In the genomic region with DNA sequence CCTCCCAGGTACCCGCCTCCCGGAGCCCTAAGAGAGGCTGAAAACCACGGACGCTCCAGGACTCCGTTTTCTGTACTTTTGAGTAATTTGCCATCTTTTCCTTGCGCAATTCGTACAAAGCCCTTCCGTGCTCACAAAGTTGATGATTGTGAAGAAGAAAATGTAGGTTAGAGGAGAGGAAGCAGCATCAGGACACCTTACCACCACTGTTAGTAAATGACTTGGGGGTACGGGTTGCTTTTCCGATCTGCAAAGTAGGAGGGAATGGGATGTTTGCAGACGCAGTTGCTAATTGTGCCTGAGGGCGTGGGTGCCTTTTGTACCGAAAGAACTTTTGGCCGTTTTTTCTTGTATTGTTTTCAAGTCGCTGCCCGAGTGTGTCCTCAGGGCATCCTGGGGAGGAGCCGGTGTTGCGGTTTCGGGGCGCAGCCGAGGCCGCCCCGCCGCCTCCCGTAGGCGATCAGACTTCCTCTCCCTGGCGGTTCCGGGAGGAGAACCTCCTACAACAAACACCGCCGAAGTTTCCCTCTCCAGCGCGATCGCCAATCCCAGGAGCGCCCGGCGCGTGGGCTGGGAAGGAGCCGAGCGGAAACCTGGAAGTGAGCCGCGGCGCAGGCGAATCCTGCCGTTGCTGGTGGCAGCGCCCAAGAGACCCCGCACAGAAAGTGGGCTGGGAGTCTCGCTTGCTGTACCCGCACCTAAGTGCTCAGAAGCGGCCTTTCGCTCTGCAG, we compare ENCODE assay signal across 8 cellular contexts. TPM values are rescaled to one million over a fixed set of nuclear protein-coding genes. Genes with fewer than 3 reads are reported as not detected.
A peak's percentile ranks its signal among the peaks of the same experiment; 100 is the strongest.
DNase-seq lines count a peak whose midpoint lies in the region; ATAC-seq and TF ChIP-seq lines count a peak whose summit lies in the region.

No MANE protein-coding gene starts in this region.

- DNase-seq in activated CD8-positive, alpha-beta memory T cell treated with anti-CD3 and anti-CD28 coated beads, Interleukin-2, amount 50 U/mL, for 48 hours, result peak; percentile 52
- no peak for DNase-seq in activated CD8-positive, alpha-beta memory T cell treated with anti-CD3 and anti-CD28 coated beads, Interleukin-2, amount 50 U/mL, for 4 hours
- DNase-seq in PC-9 (peak; percentile 96 to 98), dedifferentiated amniotic fluid mesenchymal stem cell (ENCODE audit: extremely low spot score) (peak; percentile 53), left lobe of liver (ENCODE audit: low spot score) (peak; percentile 46), NCI-H345 treated with DMSO at 0.1 percent for 48 hours (lab: John Stamatoyannopoulos, UW; ENCODE audit: unreplicated experiment) (no peak)

- peaks cover 93% of the 10 kb centered on the region for H3K27me3 Mint-ChIP-seq in stimulated activated memory B cell treated with anti-CD40 and anti-IgM and Interleukin-4, amounts not matched to agents 10 μg/mL and 1 μg/mL and 100 μg/mL, for 72 hours

- H4K20me1 ChIP-seq in PC-9 (ENCODE audit: insufficient read depth), result no peaks in the 10 kb centered on the region

- H3K36me3 Mint-ChIP-seq in stimulated activated memory B cell treated with anti-CD40 and anti-IgM and Interleukin-4, amounts not matched to agents 10 μg/mL and 1 μg/mL and 100 μg/mL, for 72 hours, result no peaks in the 10 kb centered on the region

- TF ChIP-seq CTCF in PC-9 (conservative IDR thresholded peaks at IDR 0.05), result 0 out of 2 replicates have a peak, but pooled peaks have one; percentile 17

- H3K4me3 ChIP-seq in PC-9, result peak overlapping the region; percentile 72

- ATAC-seq in left lobe of liver (peak; percentile 56), HG03460 (IDR thresholded peaks at IDR 0.05; ENCODE audit: unreplicated experiment) (no peak)
- ATAC-seq in stimulated activated memory B cell treated with anti-CD40 and anti-IgM and Interleukin-4, amounts not matched to agents 10 μg/mL and 1 μg/mL and 100 μg/mL, for 72 hours, result no peak

- POLR2A ChIA-PET in PC-9 (lab: Charles Lee; ENCODE audit: unreplicated experiment), result no interaction called here

- intact Hi-C loops in PC-9 (cut with micrococcal nuclease; ENCODE audit: unreplicated experiment), result loop anchor here (1.0 to 10.0 kb wide), 6 partner anchors 42 to 462 kb away; a partner anchor contains a TSS

- H3K79me2 ChIP-seq in PC-9 (ENCODE audit: low read depth), result peaks cover 74% of the 10 kb centered on the region

- peak overlapping the region; percentile 92 for H3K27ac ChIP-seq in PC-9

- H3K4me3 Mint-ChIP-seq in stimulated activated memory B cell treated with anti-CD40 and anti-IgM and Interleukin-4, amounts not matched to agents 10 μg/mL and 1 μg/mL and 100 μg/mL, for 72 hours, result peak overlapping the region; percentile 71

- H3K9me3 Mint-ChIP-seq in stimulated activated memory B cell treated with anti-CD40 and anti-IgM and Interleukin-4, amounts not matched to agents 10 μg/mL and 1 μg/mL and 100 μg/mL, for 72 hours, result peaks cover 3% of the 10 kb centered on the region

- no peaks in the 10 kb centered on the region for H3K9me2 ChIP-seq in PC-9 (ENCODE audit: insufficient read depth)

- no peaks in the 10 kb centered on the region for H3K27me3 ChIP-seq in PC-9 (ENCODE audit: insufficient read depth, low read depth)

- CTCF ChIA-PET in PC-9 (lab: Charles Lee), result no interaction called here

- H3K27ac Mint-ChIP-seq in stimulated activated memory B cell treated with anti-CD40 and anti-IgM and Interleukin-4, amounts not matched to agents 10 μg/mL and 1 μg/mL and 100 μg/mL, for 72 hours, result no peak overlapping the region

- BruUV-seq in PC-9 (replicated peaks; lab: Mats Ljungman, UMichigan), result no TSS peak

- H3K36me3 ChIP-seq in PC-9 (ENCODE audit: low read depth), result peaks cover 42% of the 10 kb centered on the region

- H3K9me3 ChIP-seq in PC-9 (ENCODE audit: insufficient read depth, low read depth), result peaks cover 23% of the 10 kb centered on the region

- peaks cover 52% of the 10 kb centered on the region for H3K4me1 ChIP-seq in PC-9 (replicated peaks; ENCODE audit: insufficient read depth)

- H3F3A ChIP-seq in PC-9 (ENCODE audit: insufficient read depth, low read depth), result peaks cover 53% of the 10 kb centered on the region

- H2AFZ ChIP-seq in PC-9, result peak overlapping the region; percentile 84

- peak overlapping the region; percentile 91 for H3K4me2 ChIP-seq in PC-9

- H3K4me1 Mint-ChIP-seq in stimulated activated memory B cell treated with anti-CD40 and anti-IgM and Interleukin-4, amounts not matched to agents 10 μg/mL and 1 μg/mL and 100 μg/mL, for 72 hours, result peaks cover 21% of the 10 kb centered on the region

RNA-seq across cellular contexts. Expression of a gene that starts 1.0 kb away (rescaled TPM):
- total RNA-seq in PC-9 (2021) (64.9 and 71.6 TPM in 2 replicates), left lobe of liver (not detected)

Comparison
In these comparisons a context has a peak if more than half of its experiments do, and no peak if none do; other contexts are left out.
1. DNase-seq: peak in activated CD8-positive, alpha-beta memory T cell treated with anti-CD3 and anti-CD28 coated beads, Interleukin-2, amount 50 U/mL, for 48 hours (single experiment), PC-9 (2 of 2), dedifferentiated amniotic fluid mesenchymal stem cell (single experiment) and left lobe of liver (single experiment); none in activated CD8-positive, alpha-beta memory T cell treated with anti-CD3 and anti-CD28 coated beads, Interleukin-2, amount 50 U/mL, for 4 hours (single experiment) and NCI-H345 treated with DMSO at 0.1 percent for 48 hours (single experiment).
2. RNA of a gene that starts 1.0 kb away (total RNA-seq): 64.9 to 71.6 TPM in PC-9; not detected in left lobe of liver (single experiment); every median in the first group is over 10 times any median in the second.